1 cellular context compared by ENCODE assay signal in genomic region chr10:59839576-59839975, GRCh38.
TF ChIP-seq lines count a peak whose summit lies in the region.

No MANE protein-coding gene starts in this region.

TF ChIP-seq in IMR-90, 13 proteins besides CTCF, POLR2A, EP300 and RAD21:
- TF ChIP-seq ELK1 (IDR thresholded peaks at IDR 0.05; ENCODE audit: borderline replicate concordance, low read depth, low read length): no peak
- TF ChIP-seq CEBPB (IDR thresholded peaks at IDR 0.05; ENCODE audit: low read depth, low read length): peak; percentile 90
